Comparison of ENCODE assay signal across 28 cellular contexts in the genomic region with DNA sequence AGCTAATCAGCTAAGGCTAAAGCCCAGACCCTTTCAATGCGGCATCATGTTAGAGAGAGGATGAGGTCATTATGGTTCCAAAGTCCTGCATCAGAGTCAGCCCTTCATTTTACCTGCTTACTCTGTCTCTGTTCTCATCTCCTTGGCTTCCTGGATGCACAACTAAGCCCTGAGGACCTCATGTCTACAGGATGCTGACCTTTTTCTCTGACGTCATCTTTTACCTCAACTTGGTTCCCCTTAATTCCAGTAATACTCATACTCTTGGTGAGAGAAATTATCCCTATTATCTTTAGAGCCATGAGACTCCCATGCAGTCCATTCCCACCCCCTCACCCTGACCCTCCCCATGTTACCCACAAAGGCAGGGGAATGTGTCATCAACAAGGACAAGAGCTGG.
"Had no signal": no experiment of that assay in that cellular context is flagged by ENCODE, and none has a peak within 500 bp of the region (broad histone marks: within the 10 kb centered on the region; RNA-seq: fewer than 3 reads in every experiment).

No MANE protein-coding gene starts in this region.

- DNase-seq: colonic mucosa; cortex of kidney; dermis blood vessel endothelial cell; dorsolateral prefrontal cortex; effector CD4-positive, alpha-beta T cell; effector CD8-positive, alpha-beta T cell; effector memory CD4-positive, alpha-beta T cell; effector memory CD8-positive, alpha-beta T cell; endodermal cell; erythroblast; esophagus squamous epithelium; foreskin fibroblast; foreskin keratinocyte; foreskin melanocyte; gastrocnemius medialis; glutamatergic neuron; head of caudate nucleus; heart left ventricle; heart right ventricle had no signal

- H3K4me3 ChIP-seq: colonic mucosa, coronary artery, dorsolateral prefrontal cortex, esophagus muscularis mucosa, esophagus squamous epithelium, gastrocnemius medialis, gastroesophageal sphincter, heart left ventricle, heart right ventricle had no signal

- H3K9me3 ChIP-seq: colonic mucosa, esophagus muscularis mucosa, esophagus squamous epithelium, gastrocnemius medialis, gastroesophageal sphincter, heart left ventricle had no signal

- FAIRE-seq: colon, endometrium, endothelial cell of umbilical vein, frontal cortex had no signal

- ATAC-seq: effector memory CD8-positive, alpha-beta T cell; esophagus mucosa; foreskin keratinocyte; gastrocnemius medialis; gastroesophageal sphincter; heart left ventricle; heart right ventricle had no signal

- H3K27ac ChIP-seq: colonic mucosa, coronary artery, dorsolateral prefrontal cortex, epithelial cell of prostate, esophagus muscularis mucosa, esophagus squamous epithelium, foreskin keratinocyte, gastrocnemius medialis, gastroesophageal sphincter, heart left ventricle, heart right ventricle had no signal

- H3K4me1 ChIP-seq: colonic mucosa, esophagus muscularis mucosa, esophagus squamous epithelium, foreskin keratinocyte, gastrocnemius medialis, gastroesophageal sphincter, heart left ventricle had no signal

- H3K27me3 ChIP-seq: colonic mucosa, dorsolateral prefrontal cortex, esophagus squamous epithelium, foreskin keratinocyte, gastrocnemius medialis, gastroesophageal sphincter, heart left ventricle had no signal

- H3K36me3 ChIP-seq: colonic mucosa, esophagus muscularis mucosa, esophagus squamous epithelium, gastrocnemius medialis, gastroesophageal sphincter, heart left ventricle, heart right ventricle had no signal
